ENCODE assay signal across 8 cellular contexts in the genomic region with DNA sequence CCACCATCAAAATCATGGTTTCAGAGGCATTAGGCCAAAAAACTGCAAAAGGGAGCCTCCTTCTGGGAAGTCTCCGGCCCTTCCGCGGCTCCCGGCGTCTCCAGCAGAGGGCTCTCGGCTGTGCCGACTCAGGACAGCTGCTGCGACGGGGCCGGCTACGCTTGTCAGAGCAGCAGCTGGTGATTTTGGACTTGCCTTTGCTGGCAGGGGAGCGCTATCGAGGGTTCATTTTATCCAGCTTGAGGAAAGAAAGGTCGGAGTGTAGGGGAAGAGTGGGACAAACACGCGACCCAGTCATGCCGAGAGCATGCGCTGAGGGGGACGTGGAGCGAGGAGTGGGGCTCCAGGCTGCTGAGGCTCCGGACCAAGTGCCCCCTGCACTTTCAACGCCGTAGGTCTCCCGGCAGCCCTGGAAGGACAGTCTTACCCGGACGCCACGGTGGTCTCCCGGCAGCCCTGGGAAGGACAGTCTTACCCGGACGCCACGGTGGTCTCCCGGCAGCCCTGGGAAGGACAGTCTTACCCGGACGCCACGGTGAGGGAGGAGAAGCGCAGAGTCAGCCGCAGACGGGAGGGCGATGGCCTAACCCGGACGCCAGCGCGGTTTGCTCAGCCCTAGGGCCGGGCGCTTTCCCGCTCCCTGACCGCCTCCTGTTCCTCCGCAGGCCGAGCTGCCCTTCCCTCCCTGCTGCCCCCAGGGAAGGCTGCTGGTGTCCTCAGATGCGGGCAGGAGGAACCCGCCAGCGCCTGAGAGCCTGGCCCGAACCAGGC. TPM values are rescaled to one million over a fixed set of nuclear protein-coding genes. Genes with fewer than 3 reads are reported as not detected.
A peak's percentile ranks its signal among the peaks of the same experiment; 100 is the strongest.
DNase-seq lines count a peak whose midpoint lies in the region; ATAC-seq and TF ChIP-seq lines count a peak whose summit lies in the region.

No MANE protein-coding gene starts in this region.

- peaks cover 9% of the 10 kb centered on the region for H3K4me1 ChIP-seq in mucosa of descending colon (ENCODE audit: low read depth)

- H3K36me3 ChIP-seq in mucosa of descending colon (ENCODE audit: low read depth): no peaks in the 10 kb centered on the region

- intact Hi-C loops in mucosa of descending colon (cut with DNase I, micrococcal nuclease): loop anchor here in 1 of 2 donors (10.0 kb wide), 1 partner anchor 169 kb away; no protein-coding TSS in a partner anchor

- H3K4me3 ChIP-seq in epithelial cell of esophagus (ENCODE audit: low read length) (peak overlapping the region; percentile 35), mucosa of descending colon (no peak overlapping the region)

- TF ChIP-seq CTCF in GM12874 (IDR thresholded peaks at IDR 0.05; ENCODE audit: insufficient read depth, low read depth, low read length) (peak; percentile 75), epithelial cell of esophagus (IDR thresholded peaks at IDR 0.05; ENCODE audit: insufficient read depth, low read depth, low read length, missing control alignments) (peak; percentile 89), mucosa of descending colon (IDR thresholded peaks at IDR 0.05) (peak; percentile 63)

- peak; percentile 91 for ATAC-seq in HG02678 (IDR thresholded peaks at IDR 0.05; ENCODE audit: unreplicated experiment)
- peak; percentile 93 for ATAC-seq in mucosa of descending colon

- DNase-seq in NCI-H2196 treated with DMSO at 0.1 percent for 48 hours (lab: John Stamatoyannopoulos, UW; ENCODE audit: unreplicated experiment): peak; percentile 29
- peak; percentile 40 for DNase-seq in activated T-cell treated with anti-CD3 and anti-CD28 coated beads for 1 hour (ENCODE audit: low read depth)
- peak; percentile 76 for DNase-seq in epithelial cell of esophagus (ENCODE audit: low read depth)
- DNase-seq in mucosa of descending colon: peak; percentile 73 to 84 (median 83)
- peak; percentile 42 for DNase-seq in stimulated activated CD8-positive, alpha-beta memory T cell treated with anti-CD3 and anti-CD28 coated beads, Interleukin-4, amount 100 ng/mL, for 24 hours (ENCODE audit: low read depth)
- no peak for DNase-seq in NCI-H226

- H3K9me3 ChIP-seq in mucosa of descending colon: no peaks in the 10 kb centered on the region

RNA-seq across cellular contexts. Expression of a gene that starts 21.7 kb away (rescaled TPM):
- 10 to 100 TPM; 42.4 to 48.1 (median 43.1) TPM for total RNA-seq in mucosa of descending colon
